ENCODE assay signal across 8 cellular contexts in the genomic region with DNA sequence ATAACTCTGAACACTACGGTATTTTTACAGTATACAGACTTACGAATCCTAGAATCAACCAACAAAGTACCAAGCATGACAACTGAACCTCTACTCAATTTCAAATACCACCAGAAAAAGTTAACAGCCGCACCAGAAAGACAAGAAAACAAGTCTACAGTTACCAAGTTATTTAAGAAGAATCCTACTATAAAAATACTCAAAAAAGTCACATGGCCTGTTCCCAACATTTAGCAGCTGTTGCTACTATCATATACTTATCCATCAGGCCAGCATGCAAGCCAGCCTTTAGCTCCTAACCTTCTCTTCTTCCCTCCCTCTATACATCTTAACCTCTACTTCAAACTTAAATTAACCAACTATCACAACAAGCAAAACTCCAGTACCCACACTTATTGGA. TPM values are rescaled to one million over a fixed set of nuclear protein-coding genes. Genes with fewer than 3 reads are reported as not detected.
DNase-seq lines count a peak whose midpoint lies in the region; ATAC-seq and TF ChIP-seq lines count a peak whose summit lies in the region.

No MANE protein-coding gene starts in this region.

- POLR2A ChIA-PET in BJ (lab: Charles Lee): interaction anchor here (0.6 kb wide), 1 partner anchor 12 kb away, joined by 3 read pairs; no protein-coding TSS in a partner anchor

- peaks cover 6% of the 10 kb centered on the region for H3K36me3 ChIP-seq in BJ (ENCODE audit: control insufficient read depth, insufficient read depth, low read length)

- ATAC-seq in naive B cell (ENCODE audit: low read depth in 2 of 2): no peak
- no peak for ATAC-seq in GM19351 (IDR thresholded peaks at IDR 0.05; ENCODE audit: unreplicated experiment)

- peak overlapping the region; percentile 26 to 99 (median 94) for H3K4me3 Mint-ChIP-seq in naive B cell

- TF ChIP-seq CTCF in BJ (IDR thresholded peaks at IDR 0.05; ENCODE audit: insufficient read depth, low read depth, low read length) (no peak), choroid plexus epithelial cell (conservative IDR thresholded peaks at IDR 0.05; ENCODE audit: low read depth, low read length) (no peak)

- H3K27me3 Mint-ChIP-seq in naive B cell: no peaks in the 10 kb centered on the region

- H3K27me3 ChIP-seq in BJ (ENCODE audit: control insufficient read depth, insufficient read depth, low read length): no peaks in the 10 kb centered on the region

- no peaks in the 10 kb centered on the region for H3K9me3 Mint-ChIP-seq in naive B cell

- H3K4me3 ChIP-seq in BJ (ENCODE audit: low read depth, low read length): peak overlapping the region; percentile 88
- peak overlapping the region; percentile 93 for H3K4me3 ChIP-seq in choroid plexus epithelial cell (ENCODE audit: low read depth, low read length)

- in situ Hi-C loops in KBM-7 (cut with MboI; ENCODE audit: low pct_unique_long_range_greater_than_20kb, low sequenced_read_pairs): no loop called here

- DNase-seq in BJ (ENCODE audit: low read depth) (no peak), KBM-7 (peak; percentile 28), choroid plexus epithelial cell (ENCODE audit: low read depth) (peak; percentile 38), naive B cell (no peak), UCSD-AML1 (lab: John Stamatoyannopoulos, UW; ENCODE audit: unreplicated experiment) (no peak), AG20443 (ENCODE audit: low spot score) (no peak), cortex of kidney (lab: John Stamatoyannopoulos, UW) (no peak)

- CTCF ChIA-PET in BJ (lab: Yijun Ruan, JAX): interaction anchor here (0.7 kb wide), 1 partner anchor 9 kb away, joined by 4 read pairs; no protein-coding TSS in a partner anchor

- H3K27ac Mint-ChIP-seq in naive B cell: peak overlapping the region in 5 of 6 donors; percentile 66 to 98 (median 79)

- peaks cover 38 to 46% (median 39%) of the 10 kb centered on the region in 3 donors for H3K4me1 Mint-ChIP-seq in naive B cell

- H3K36me3 Mint-ChIP-seq in naive B cell: peaks cover 23 to 24% of the 10 kb centered on the region in 2 donors

RNA-seq across cellular contexts. Expression of a gene that starts 1.9 kb away (rescaled TPM):
- 7.6 and 20.0 TPM in 2 replicates for polyA plus RNA-seq in BJ (2011; rRNA removed)
- 10.7 and 20.8 TPM in 2 replicates for polyA minus RNA-seq in BJ (2011; rRNA and poly(A)+ RNA removed)
- 10 to 100 TPM; 12.0 to 64.0 (median 54.9) TPM for polyA plus RNA-seq in naive B cell (ENCODE audit: low read depth in 6 of 6)

RNA-seq across cellular contexts. Expression of a gene that starts 47.1 kb away (rescaled TPM):
- polyA plus RNA-seq in BJ (2011; rRNA removed) (36.2 and 65.4 TPM in 2 replicates), naive B cell (ENCODE audit: low read depth in 6 of 6) (10 to 100 TPM; 39.1 to 50.8 (median 45.7) TPM)
- polyA minus RNA-seq in BJ (2011; rRNA and poly(A)+ RNA removed): 20.9 and 30.5 TPM in 2 replicates

Comparison
In these comparisons a context has a peak if more than half of its experiments do, and no peak if none do; other contexts are left out.
1. DNase-seq: peak in KBM-7 (single experiment) and choroid plexus epithelial cell (single experiment); none in BJ (single experiment), naive B cell (single experiment), UCSD-AML1 (single experiment), AG20443 (single experiment) and cortex of kidney (single experiment).